In genomic region chr1:243716901-243717300, GRCh38 we compare ENCODE assay signal across 1 cellular context.
TF ChIP-seq lines count a peak whose summit lies in the region.

No MANE protein-coding gene starts in this region.

TF ChIP-seq in SK-N-SH treated with all-trans-retinoic acid at 6 μM for 48 hours, 23 proteins besides CTCF, POLR2A, EP300 and RAD21:
- TF ChIP-seq ESRRG (CRISPR knock-in tag; IDR thresholded peaks at IDR 0.05) (no peak), ISL1 (CRISPR knock-in tag; IDR thresholded peaks at IDR 0.05) (no peak), CSRNP3 (CRISPR knock-in tag; IDR thresholded peaks at IDR 0.05) (no peak), TSHZ2 (CRISPR knock-in tag; IDR thresholded peaks at IDR 0.05) (no peak), ARNTL (CRISPR knock-in tag; IDR thresholded peaks at IDR 0.05; ENCODE audit: borderline replicate concordance, low read depth) (no peak), ZNF70 (CRISPR knock-in tag; IDR thresholded peaks at IDR 0.05) (no peak), ZC3H10 (CRISPR knock-in tag; IDR thresholded peaks at IDR 0.05) (no peak), BACH2 (CRISPR knock-in tag; IDR thresholded peaks at IDR 0.05; ENCODE audit: borderline replicate concordance) (no peak), ZFP30 (CRISPR knock-in tag; IDR thresholded peaks at IDR 0.05) (no peak), SNAI2 (CRISPR knock-in tag; IDR thresholded peaks at IDR 0.05) (no peak), PPARA (CRISPR knock-in tag; IDR thresholded peaks at IDR 0.05; ENCODE audit: borderline replicate concordance) (no peak), CSDC2 (CRISPR knock-in tag; IDR thresholded peaks at IDR 0.05) (no peak), ZNF565 (CRISPR knock-in tag; conservative IDR thresholded peaks at IDR 0.05; ENCODE audit: low read depth) (no peak), GLIS3 (CRISPR knock-in tag; IDR thresholded peaks at IDR 0.05) (no peak), RARB (CRISPR knock-in tag; IDR thresholded peaks at IDR 0.05) (no peak), TCF4 (CRISPR knock-in tag; IDR thresholded peaks at IDR 0.05; ENCODE audit: borderline replicate concordance) (no peak), OSR1 (CRISPR knock-in tag; IDR thresholded peaks at IDR 0.05) (no peak), ZFP3 (CRISPR knock-in tag; IDR thresholded peaks at IDR 0.05) (no peak)
- TF ChIP-seq, protein P1, sequence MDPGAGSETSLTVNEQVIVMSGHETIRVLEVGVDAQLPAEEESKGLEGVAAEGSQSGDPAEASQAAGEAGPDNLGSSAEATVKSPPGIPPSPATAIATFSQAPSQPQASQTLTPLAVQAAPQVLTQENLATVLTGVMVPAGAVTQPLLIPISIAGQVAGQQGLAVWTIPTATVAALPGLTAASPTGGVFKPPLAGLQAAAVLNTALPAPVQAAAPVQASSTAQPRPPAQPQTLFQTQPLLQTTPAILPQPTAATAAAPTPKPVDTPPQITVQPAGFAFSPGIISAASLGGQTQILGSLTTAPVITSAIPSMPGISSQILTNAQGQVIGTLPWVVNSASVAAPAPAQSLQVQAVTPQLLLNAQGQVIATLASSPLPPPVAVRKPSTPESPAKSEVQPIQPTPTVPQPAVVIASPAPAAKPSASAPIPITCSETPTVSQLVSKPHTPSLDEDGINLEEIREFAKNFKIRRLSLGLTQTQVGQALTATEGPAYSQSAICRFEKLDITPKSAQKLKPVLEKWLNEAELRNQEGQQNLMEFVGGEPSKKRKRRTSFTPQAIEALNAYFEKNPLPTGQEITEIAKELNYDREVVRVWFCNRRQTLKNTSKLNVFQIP (CRISPR knock-in tag; IDR thresholded peaks at IDR 0.05; ENCODE audit: borderline replicate concordance, low read depth): no peak
- TF ChIP-seq, protein P2, sequence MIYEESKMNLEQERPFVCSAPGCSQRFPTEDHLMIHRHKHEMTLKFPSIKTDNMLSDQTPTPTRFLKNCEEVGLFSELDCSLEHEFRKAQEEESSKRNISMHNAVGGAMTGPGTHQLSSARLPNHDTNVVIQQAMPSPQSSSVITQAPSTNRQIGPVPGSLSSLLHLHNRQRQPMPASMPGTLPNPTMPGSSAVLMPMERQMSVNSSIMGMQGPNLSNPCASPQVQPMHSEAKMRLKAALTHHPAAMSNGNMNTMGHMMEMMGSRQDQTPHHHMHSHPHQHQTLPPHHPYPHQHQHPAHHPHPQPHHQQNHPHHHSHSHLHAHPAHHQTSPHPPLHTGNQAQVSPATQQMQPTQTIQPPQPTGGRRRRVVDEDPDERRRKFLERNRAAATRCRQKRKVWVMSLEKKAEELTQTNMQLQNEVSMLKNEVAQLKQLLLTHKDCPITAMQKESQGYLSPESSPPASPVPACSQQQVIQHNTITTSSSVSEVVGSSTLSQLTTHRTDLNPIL (CRISPR knock-in tag; IDR thresholded peaks at IDR 0.05; ENCODE audit: low read depth): no peak
